18 cellular contexts compared by ENCODE assay signal in the genomic region with DNA sequence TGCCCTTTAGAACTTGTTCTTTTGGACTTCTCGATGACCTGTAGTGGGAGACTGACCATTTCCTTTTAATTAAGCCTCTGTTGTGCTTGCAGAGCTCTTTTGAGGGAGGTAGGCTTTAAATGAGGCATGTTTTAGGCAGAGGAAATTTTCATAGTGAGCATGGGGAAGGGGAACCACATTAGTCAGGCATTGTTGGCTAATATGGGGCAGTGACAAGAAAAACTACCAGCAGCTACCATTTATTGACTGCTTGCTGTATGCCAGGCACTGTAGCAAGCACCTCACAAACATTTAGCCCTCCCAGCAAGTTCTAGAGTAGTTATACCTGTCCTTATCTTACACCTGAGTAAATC. TPM values are rescaled to one million over a fixed set of nuclear protein-coding genes. Genes with fewer than 3 reads are reported as not detected.
DNase-seq lines count a peak whose midpoint lies in the region; ATAC-seq and TF ChIP-seq lines count a peak whose summit lies in the region.
"Had no signal": no experiment of that assay in that cellular context is flagged by ENCODE, and none has a peak within 500 bp of the region (broad histone marks: within the 10 kb centered on the region; RNA-seq: fewer than 3 reads in every experiment).

No MANE protein-coding gene starts in this region.

- DNase-seq in heart left ventricle (no peak), Right ventricle myocardium inferior (ENCODE audit: missing footprints) (no peak), caudate nucleus (lab: John Stamatoyannopoulos, UW) (no peak), type B pancreatic cell (ENCODE audit: extremely low spot score, unreplicated experiment) (no peak), coronary artery (ENCODE audit: low spot score) (no peak)
- DNase-seq: ACHN; activated T-cell treated with anti-CD3 and anti-CD28 coated beads, Interleukin-2, amount 50 U/mL, for 48 hours; aorta; effector memory CD4-positive, alpha-beta T cell; NCI-H1436; NCI-H526 treated with DMSO at 0.1 percent for 48 hours; stimulated activated CD4-positive, alpha-beta T cell treated with anti-CD3 and anti-CD28 coated beads, Interleukin-4, amount 100 ng/mL, for 4 hours; stimulated activated naive CD4-positive, alpha-beta T cell had no signal

- H3K27me3 Mint-ChIP-seq in type B pancreatic cell: no peaks in the 10 kb centered on the region

- no peak for TF ChIP-seq POLR2A in heart left ventricle (IDR thresholded peaks at IDR 0.05)

- TF ChIP-seq CTCF in heart left ventricle (IDR thresholded peaks at IDR 0.05) (no peak), type B pancreatic cell (conservative IDR thresholded peaks at IDR 0.05) (no peak), coronary artery (IDR thresholded peaks at IDR 0.05) (no peak)

- H3K36me3 Mint-ChIP-seq in type B pancreatic cell: peaks cover 4% of the 10 kb centered on the region
- H3K36me3 Mint-ChIP-seq: IgD-negative memory B cell had no signal

- H3K4me1 ChIP-seq in heart left ventricle (peaks cover 10 to 65% (median 26%) of the 10 kb centered on the region in 12 donors), muscle layer of duodenum (ENCODE audit: control insufficient read depth in 1 of 2, insufficient read depth in 2 of 2, low read length in 2 of 2) (peaks cover 11 to 29% of the 10 kb centered on the region in 2 donors)

- no peak overlapping the region for H3K27ac Mint-ChIP-seq in type B pancreatic cell

- no peaks in the 10 kb centered on the region for H3K9me3 Mint-ChIP-seq in type B pancreatic cell
- H3K9me3 Mint-ChIP-seq: IgD-negative memory B cell had no signal

- WGBS in heart left ventricle, 4 donors: 33 to 80% (median 65%) methylated on average over 1 of the region's 1 CpG

- peak in 1 of 4 donors; percentile 10 for ATAC-seq in heart left ventricle
- ATAC-seq in Right ventricle myocardium inferior: no peak
- no peak for ATAC-seq in GM21390 (IDR thresholded peaks at IDR 0.05; ENCODE audit: unreplicated experiment)
- no peak for ATAC-seq in GM21737 (IDR thresholded peaks at IDR 0.05; ENCODE audit: unreplicated experiment)

- H3K4me3 ChIP-seq in heart left ventricle (no peak overlapping the region), muscle layer of duodenum (ENCODE audit: low read depth in 1 of 2, low read length in 2 of 2) (no peak overlapping the region), coronary artery (no peak overlapping the region)

- peaks cover 0 to 44% (median 16%) of the 10 kb centered on the region in 9 donors for H3K36me3 ChIP-seq in heart left ventricle
- peaks cover 11 to 14% of the 10 kb centered on the region in 2 donors for H3K36me3 ChIP-seq in muscle layer of duodenum (ENCODE audit: control insufficient read depth in 1 of 2, insufficient read depth in 2 of 2, low read length in 2 of 2)

- H3K27ac ChIP-seq in heart left ventricle: peak overlapping the region in 10 of 12 donors; percentile 20 to 86 (median 56)
- peak overlapping the region; percentile 79 for H3K27ac ChIP-seq in caudate nucleus (ENCODE audit: low read depth, low read length)
- H3K27ac ChIP-seq in muscle layer of duodenum (ENCODE audit: low read length): peak overlapping the region; percentile 27
- H3K27ac ChIP-seq in coronary artery: peak overlapping the region in 1 of 2 donors; percentile 46
- H3K27ac ChIP-seq: RWPE1 had no signal

- H3K9me3 ChIP-seq in heart left ventricle (no peaks in the 10 kb centered on the region), muscle layer of duodenum (ENCODE audit: control insufficient read depth in 1 of 2, low read length in 2 of 2) (no peaks in the 10 kb centered on the region)

- intact Hi-C loops in heart left ventricle (cut with DNase I): no loop called here
- intact Hi-C loops in Right ventricle myocardium inferior (cut with DNase I): no loop called here

- H3K4me3 Mint-ChIP-seq in type B pancreatic cell: peak overlapping the region; percentile 35

- no peaks in the 10 kb centered on the region for H3K27me3 ChIP-seq in heart left ventricle
- H3K27me3 ChIP-seq in muscle layer of duodenum (ENCODE audit: low read depth, low read length): no peaks in the 10 kb centered on the region

- peaks cover 16% of the 10 kb centered on the region for H3K4me1 Mint-ChIP-seq in type B pancreatic cell (ENCODE audit: unreplicated experiment)

RNA-seq across cellular contexts. Expression of a gene that starts 10.9 kb away (rescaled TPM):
- 10 to 100 TPM; 13.0 to 45.1 (median 14.4) TPM for total RNA-seq in heart left ventricle
- polyA plus RNA-seq in heart left ventricle: 10 to 100 TPM in 1 of 2 donors, 1 to 10 TPM in 1; 4.4 to 15.0 TPM
- 17.5 TPM for total RNA-seq in Right ventricle myocardium inferior
- total RNA-seq in type B pancreatic cell (ENCODE audit: low replicate concordance): 30.9 and 32.4 TPM in 2 replicates
